Comparison of ENCODE assay signal across 11 cellular contexts in genomic region chr20:58709703-58710039, GRCh38.
"Had no signal": no experiment of that assay in that cellular context is flagged by ENCODE, and none has a peak within 500 bp of the region (broad histone marks: within the 10 kb centered on the region; RNA-seq: fewer than 3 reads in every experiment).

No MANE protein-coding gene starts in this region.

- H3K27ac ChIP-seq: esophagus squamous epithelium, left lung, tibial artery had no signal

- H3K27me3 Mint-ChIP-seq: memory B cell had no signal

- H3K4me3 Mint-ChIP-seq: memory B cell; T-helper 2 cell treated with Interferon-gamma antibody and Interleukin-4, amounts not matched to agents 5 μg/mL and 100 μg/mL, for 36 hours had no signal

- H3K9me3 ChIP-seq: esophagus squamous epithelium, left lung, SJCRH30, tibial artery had no signal

- H3K27ac Mint-ChIP-seq: T-helper 2 cell treated with Interferon-gamma antibody and Interleukin-4, amounts not matched to agents 5 μg/mL and 100 μg/mL, for 36 hours had no signal

- H3K9me3 Mint-ChIP-seq: activated naive CD4-positive, alpha-beta T cell treated with anti-CD3 and anti-CD28 coated beads, Interleukin-2, amount 50 U/mL, for 72 hours; memory B cell; T-helper 2 cell treated with Interferon-gamma antibody and Interleukin-4, amounts not matched to agents 5 μg/mL and 100 μg/mL, for 36 hours had no signal

- H3K4me3 ChIP-seq: esophagus squamous epithelium, left lung, SJCRH30, tibial artery had no signal

- H3K36me3 ChIP-seq: SJCRH30 had no signal

- H3K4me1 ChIP-seq: esophagus squamous epithelium, left lung, tibial artery had no signal

- H3K36me3 Mint-ChIP-seq: activated naive CD4-positive, alpha-beta T cell treated with anti-CD3 and anti-CD28 coated beads, Interleukin-2, amount 50 U/mL, for 72 hours had no signal

- H3K27me3 ChIP-seq: esophagus squamous epithelium, left lung, SJCRH30, tibial artery had no signal

- ATAC-seq: activated naive CD4-positive, alpha-beta T cell treated with anti-CD3 and anti-CD28 coated beads, Interleukin-2, amount 50 U/mL, for 72 hours; left lung had no signal

- DNase-seq: anterior cingulate cortex; esophagus squamous epithelium; foreskin fibroblast; stimulated activated CD4-positive, alpha-beta T cell treated with anti-CD3 and anti-CD28 coated beads, Interleukin-15, amount 100 ng/mL, for 24 hours; SW 1271; tibial artery had no signal
